In the genomic region with DNA sequence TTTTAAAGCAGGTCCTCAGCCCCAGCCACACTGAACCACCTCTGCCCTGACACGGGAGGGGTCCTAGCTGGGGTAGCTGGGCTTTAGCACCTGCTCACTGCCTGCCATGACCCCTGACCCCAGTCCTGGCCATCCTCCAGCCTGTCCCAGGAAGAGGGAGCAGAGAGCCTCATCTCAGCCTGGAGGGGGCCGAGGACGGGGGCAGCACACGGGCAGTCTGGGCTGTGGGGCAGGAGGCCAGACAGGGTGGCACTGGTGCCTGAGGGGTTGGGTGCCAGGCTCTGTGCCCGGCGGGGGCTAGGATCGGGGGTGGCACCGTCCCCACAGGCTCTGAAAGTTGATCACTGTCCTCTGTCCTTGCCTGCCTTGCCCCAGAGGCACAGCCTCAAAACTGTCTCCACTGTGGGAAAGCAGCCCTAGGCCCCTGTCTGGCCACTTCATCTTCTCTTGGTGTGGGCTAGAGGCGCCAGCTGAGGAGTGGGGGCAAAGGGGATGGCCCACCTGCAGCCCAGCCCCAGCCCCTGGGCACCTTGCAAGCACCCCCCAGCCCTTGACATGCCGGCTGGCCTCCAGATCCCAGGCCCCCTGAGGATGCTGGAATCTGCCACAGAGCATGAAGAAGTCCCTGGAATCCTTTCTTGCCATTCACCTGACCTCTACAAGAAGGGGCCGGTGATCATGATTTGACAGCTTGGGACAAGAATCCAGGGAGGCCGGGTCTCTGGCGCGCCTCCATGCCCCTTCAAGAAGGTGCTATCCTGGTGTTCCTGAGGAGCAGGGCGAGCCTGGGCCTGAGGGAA, we compare ENCODE assay signal across 24 cellular contexts. TPM values are rescaled to one million over a fixed set of nuclear protein-coding genes. Genes with fewer than 3 reads are reported as not detected.
DNase-seq lines count a peak whose midpoint lies in the region; ATAC-seq, FAIRE-seq and TF ChIP-seq lines count a peak whose summit lies in the region.
"Had no signal": no experiment of that assay in that cellular context is flagged by ENCODE, and none has a peak within 500 bp of the region (broad histone marks: within the 10 kb centered on the region; RNA-seq: fewer than 3 reads in every experiment).

No MANE protein-coding gene starts in this region.

- FAIRE-seq in HepG2 (lab: Jason Lieb, UNC): no peak
- FAIRE-seq: RCC 7860 had no signal

- BruUV-seq in HepG2 (replicated peaks; lab: Mats Ljungman, UMichigan): no TSS peak

- CTCF ChIA-PET in HepG2 (lab: Yijun Ruan, JAX; ENCODE audit: low intra/inter-chr PET ratio, low total read pairs): interaction anchor here (5.9 kb wide), 1 partner anchor 145 kb away, joined by 114 read pairs; no protein-coding TSS in a partner anchor

- in situ Hi-C loops in HepG2 (cut with HindIII; ENCODE audit: extremely low pct_ligation_motif_present, low pct_unique_long_range_greater_than_20kb): no loop called here
- in situ Hi-C loops in gastrocnemius medialis (cut with MboI; ENCODE audit: low sequenced_read_pairs in 4 of 4): no loop called here

- 69% methylated on average over 11 of the region's 15 CpGs for WGBS in HepG2 (ENCODE audit: low lambda C conversion rate)

- POLR2A ChIA-PET in HepG2 (lab: Yijun Ruan, JAX): no interaction called here

- H3K4me2 ChIP-seq in HepG2 (ENCODE audit: low read depth, low read length): no peak overlapping the region
- H3K4me2 ChIP-seq: KMS-11, SK-N-SH had no signal

- no peak for TF ChIP-seq POLR2A in HepG2 (IDR thresholded peaks at IDR 0.05; ENCODE audit: insufficient read depth in 1 of 2, low read depth in 2 of 2, low read length in 2 of 2)
- no peak for TF ChIP-seq POLR2A in gastrocnemius medialis (IDR thresholded peaks at IDR 0.05)

- H3K9ac ChIP-seq in HepG2 (ENCODE audit: insufficient read depth, low read depth, low read length): no peak overlapping the region
- H3K9ac ChIP-seq: KMS-11, SK-N-SH had no signal

- H3K27ac ChIP-seq in left ventricle myocardium inferior (replicated peaks) (no peak overlapping the region), RWPE2 (ENCODE audit: poor library complexity, severe bottlenecking) (no peak overlapping the region), HepG2 (ENCODE audit: extremely low read length, insufficient read depth, low read length) (no peak overlapping the region), upper lobe of right lung (no peak overlapping the region), gastrocnemius medialis (no peak overlapping the region)
- H3K27ac ChIP-seq: C4-2B, HL-60, KMS-11 had no signal

- H2AFZ ChIP-seq in HepG2 (ENCODE audit: low read length): no peak overlapping the region

- H3K27me3 ChIP-seq in left ventricle myocardium inferior (ENCODE audit: low read depth): no peaks in the 10 kb centered on the region
- H3K27me3 ChIP-seq in RWPE2 (ENCODE audit: insufficient read depth, poor library complexity, severe bottlenecking): no peaks in the 10 kb centered on the region
- no peaks in the 10 kb centered on the region for H3K27me3 ChIP-seq in HepG2 (ENCODE audit: control insufficient read depth in 1 of 2, insufficient read depth in 2 of 2, low read length in 2 of 2)
- H3K27me3 ChIP-seq in upper lobe of right lung: no peaks in the 10 kb centered on the region
- no peaks in the 10 kb centered on the region for H3K27me3 ChIP-seq in gastrocnemius medialis

- no peak for TF ChIP-seq RAD21 in HepG2 (CRISPR knock-in tag; IDR thresholded peaks at IDR 0.05)

- TF ChIP-seq CTCF in left ventricle myocardium inferior (IDR thresholded peaks at IDR 0.05; ENCODE audit: borderline replicate concordance) (no peak), RWPE2 (IDR thresholded peaks at IDR 0.05; ENCODE audit: poor library complexity, severe bottlenecking) (no peak), HepG2 (CRISPR knock-in tag; IDR thresholded peaks at IDR 0.05) (no peak), upper lobe of right lung (IDR thresholded peaks at IDR 0.05) (no peak), gastrocnemius medialis (IDR thresholded peaks at IDR 0.05 in 4 of 5, conservative IDR thresholded peaks at IDR 0.05 in 1 of 5) (no peak)

- no peaks in the 10 kb centered on the region for H3K9me3 ChIP-seq in left ventricle myocardium inferior (replicated peaks)
- H3K9me3 ChIP-seq in RWPE2 (ENCODE audit: severe bottlenecking): no peaks in the 10 kb centered on the region
- H3K9me3 ChIP-seq in HepG2 (ENCODE audit: low read length): no peaks in the 10 kb centered on the region
- no peaks in the 10 kb centered on the region for H3K9me3 ChIP-seq in upper lobe of right lung
- no peaks in the 10 kb centered on the region for H3K9me3 ChIP-seq in gastrocnemius medialis
- H3K9me3 ChIP-seq: SK-N-SH had no signal

- intact Hi-C loops in Right ventricle myocardium superior (cut with DNase I) (no loop called here), left ventricle myocardium inferior (cut with micrococcal nuclease) (no loop called here), HepG2 (cut with micrococcal nuclease; ENCODE audit: unreplicated experiment) (no loop called here), upper lobe of right lung (cut with DNase I) (loop anchor here (5.0 kb wide), 1 partner anchor 552 kb away; no protein-coding TSS in a partner anchor), gastrocnemius medialis (cut with DNase I; ENCODE audit: low total_unique reads) (no loop called here)

- H3K4me1 ChIP-seq in left ventricle myocardium inferior: peaks cover 8% of the 10 kb centered on the region
- H3K4me1 ChIP-seq in RWPE2 (ENCODE audit: insufficient read depth, poor library complexity, severe bottlenecking): no peaks in the 10 kb centered on the region
- H3K4me1 ChIP-seq in HepG2 (ENCODE audit: insufficient read depth, low read length): no peaks in the 10 kb centered on the region
- peaks cover 6% of the 10 kb centered on the region for H3K4me1 ChIP-seq in upper lobe of right lung
- peaks cover 0 to 3% of the 10 kb centered on the region in 2 donors for H3K4me1 ChIP-seq in gastrocnemius medialis

- H3K36me3 ChIP-seq in left ventricle myocardium inferior: no peaks in the 10 kb centered on the region
- no peaks in the 10 kb centered on the region for H3K36me3 ChIP-seq in RWPE2 (ENCODE audit: low read depth)
- H3K36me3 ChIP-seq in HepG2 (replicated peaks in 1 of 2; ENCODE audit: control insufficient read depth in 1 of 2, insufficient read depth in 2 of 2, low read length in 2 of 2): no peaks in the 10 kb centered on the region
- no peaks in the 10 kb centered on the region for H3K36me3 ChIP-seq in upper lobe of right lung
- peaks cover 0 to 9% of the 10 kb centered on the region in 2 donors for H3K36me3 ChIP-seq in gastrocnemius medialis

- no peak overlapping the region for H3K4me3 ChIP-seq in left ventricle myocardium inferior
- no peak overlapping the region for H3K4me3 ChIP-seq in RWPE2 (ENCODE audit: severe bottlenecking)
- H3K4me3 ChIP-seq in HepG2 (replicated peaks in 1 of 3; ENCODE audit: insufficient read depth in 1 of 3, low read depth in 2 of 3, low read length in 3 of 3): no peak overlapping the region
- no peak overlapping the region for H3K4me3 ChIP-seq in upper lobe of right lung
- no peak overlapping the region for H3K4me3 ChIP-seq in gastrocnemius medialis

- ATAC-seq in Right ventricle myocardium superior (ENCODE audit: poor library complexity) (no peak), RWPE2 (ENCODE audit: low read depth) (no peak), HepG2 (no peak), upper lobe of right lung (no peak), HG03139 (IDR thresholded peaks at IDR 0.05; ENCODE audit: unreplicated experiment) (no peak), gastrocnemius medialis (no peak)

- no peak for TF ChIP-seq EP300 in HepG2 (IDR thresholded peaks at IDR 0.05; ENCODE audit: low read depth in 2 of 2, low read length in 2 of 2)
- TF ChIP-seq EP300 in HepG2 (CRISPR knock-in tag; IDR thresholded peaks at IDR 0.05; ENCODE audit: borderline replicate concordance): no peak

- DNase-seq in Right ventricle myocardium superior: peak; percentile 27
- DNase-seq in left ventricle myocardium inferior: no peak
- peak; percentile 51 for DNase-seq in RWPE2 (ENCODE audit: low spot score)
- no peak for DNase-seq in HepG2 (ENCODE audit: low spot score)
- DNase-seq in upper lobe of right lung: peak; percentile 50
- no peak for DNase-seq in nucleus accumbens (lab: John Stamatoyannopoulos, UW)
- no peak for DNase-seq in gastrocnemius medialis
- DNase-seq: AML-193, H9, HFFc6, NCI-H1092 treated with DMSO at 0.1 percent for 48 hours, NCI-H1436 treated with DMSO at 0.1 percent for 48 hours, NCI-H2029, NCI-H446, NCI-H526, OCI-M1, SIG-M5, SK-N-SH had no signal

- H4K20me1 ChIP-seq in HepG2 (ENCODE audit: insufficient read depth, low read length): no peaks in the 10 kb centered on the region; the same call in 1 of the 2 replicates

- no peaks in the 10 kb centered on the region for H3K79me2 ChIP-seq in HepG2 (ENCODE audit: insufficient read depth, low read length)

RNA-seq across cellular contexts. Expression of a gene that starts 15.7 kb away (rescaled TPM):
- total RNA-seq in Right ventricle myocardium superior (11.7 TPM), left ventricle myocardium inferior (11.3 TPM), HepG2 (2016; rRNA removed; fragmentation: Illumina TruSeq; extraction: Trizol) (15.1 and 16.0 TPM in 2 replicates), upper lobe of right lung (25.1 TPM), gastrocnemius medialis (10 to 100 TPM in 3 of 4 donors, 1 to 10 TPM in 1; 9.1 to 24.1 (median 18.0) TPM)
- 4.7 and 13.7 TPM in 2 replicates for total RNA-seq in HepG2 (2016; cell fraction: cytosol; rRNA removed; fragmentation: Illumina TruSeq; extraction: Trizol; ENCODE audit: low read depth)
- total RNA-seq in HepG2 (2016; cell fraction: insoluble cytoplasmic fraction; rRNA removed; fragmentation: Illumina TruSeq; extraction: Trizol): 13.4 and 18.2 TPM in 2 replicates
- total RNA-seq in HepG2 (2016; cell fraction: membrane; rRNA removed; fragmentation: Illumina TruSeq; extraction: Trizol): 11.1 and 11.3 TPM in 2 replicates
- 12.0 and 13.2 TPM in 2 replicates for total RNA-seq in HepG2 (2016; cell fraction: nucleus; rRNA removed; fragmentation: Illumina TruSeq; extraction: Trizol)
- polyA plus RNA-seq in HepG2 (2011; rRNA removed): 17.1 and 19.8 TPM in 2 replicates
- 12.3 and 17.8 TPM in 2 replicates for polyA plus RNA-seq in HepG2 (2011; cell fraction: cytosol; rRNA removed)
- 45.5 and 45.6 TPM in 2 replicates for polyA plus RNA-seq in HepG2 (2011; cell fraction: nucleus; rRNA removed)
- polyA plus RNA-seq in HepG2 (2012): 11.8 and 15.4 TPM in 2 replicates
- 5.9 and 6.8 TPM in 2 replicates for polyA plus RNA-seq in HepG2 (2016; cell fraction: cytosol; fragmentation: Illumina TruSeq; extraction: Trizol; ENCODE audit: low read depth)
- 13.7 and 14.0 TPM in 2 replicates for polyA plus RNA-seq in HepG2 (2016; cell fraction: insoluble cytoplasmic fraction; fragmentation: Illumina TruSeq; extraction: Trizol; ENCODE audit: low read depth)
- 8.4 and 8.6 TPM in 2 replicates for polyA plus RNA-seq in HepG2 (2016; cell fraction: membrane; fragmentation: Illumina TruSeq; extraction: Trizol; ENCODE audit: low read depth)
- polyA plus RNA-seq in HepG2 (2016; cell fraction: nucleus; fragmentation: Illumina TruSeq; extraction: Trizol; ENCODE audit: insufficient read depth, low read depth): 27.6 and 30.0 TPM in 2 replicates
- polyA minus RNA-seq in HepG2 (2011; rRNA and poly(A)+ RNA removed; ENCODE audit: low replicate concordance): 28.6 and 32.9 TPM in 2 replicates
- polyA minus RNA-seq in HepG2 (2011; cell fraction: cytosol; rRNA and poly(A)+ RNA removed): 5.3 and 7.2 TPM in 2 replicates
- polyA minus RNA-seq in HepG2 (2011; cell fraction: nucleus; rRNA and poly(A)+ RNA removed): 33.6 and 36.6 TPM in 2 replicates

RNA-seq across cellular contexts. Expression of a gene that starts 45.8 kb away (rescaled TPM):
- total RNA-seq in Right ventricle myocardium superior (not detected), left ventricle myocardium inferior (not detected), HepG2 (2016; rRNA removed; fragmentation: Illumina TruSeq; extraction: Trizol) (not detected in 2 replicates), upper lobe of right lung (1.3 TPM), gastrocnemius medialis (1 to 10 TPM in 1 of 4 donors, under 1 TPM in 3; 0.07 to 2.4 (median 0.21) TPM)
- not detected in 2 replicates for total RNA-seq in HepG2 (2016; cell fraction: cytosol; rRNA removed; fragmentation: Illumina TruSeq; extraction: Trizol; ENCODE audit: low read depth)
- total RNA-seq in HepG2 (2016; cell fraction: insoluble cytoplasmic fraction; rRNA removed; fragmentation: Illumina TruSeq; extraction: Trizol): not detected in 2 replicates
- total RNA-seq in HepG2 (2016; cell fraction: membrane; rRNA removed; fragmentation: Illumina TruSeq; extraction: Trizol): not detected in 2 replicates
- not detected in 2 replicates for total RNA-seq in HepG2 (2016; cell fraction: nucleus; rRNA removed; fragmentation: Illumina TruSeq; extraction: Trizol)
- polyA plus RNA-seq in HepG2 (2011; rRNA removed): 0.01 TPM in 1 of 2 replicates, not detected in the other
- not detected in 2 replicates for polyA plus RNA-seq in HepG2 (2011; cell fraction: cytosol; rRNA removed)
- not detected in 2 replicates for polyA plus RNA-seq in HepG2 (2011; cell fraction: nucleus; rRNA removed)
- not detected in 2 replicates for polyA plus RNA-seq in HepG2 (2012)
- not detected in 2 replicates for polyA plus RNA-seq in HepG2 (2016; cell fraction: cytosol; fragmentation: Illumina TruSeq; extraction: Trizol; ENCODE audit: low read depth)
- polyA plus RNA-seq in HepG2 (2016; cell fraction: insoluble cytoplasmic fraction; fragmentation: Illumina TruSeq; extraction: Trizol; ENCODE audit: low read depth): not detected in 2 replicates
- not detected in 2 replicates for polyA plus RNA-seq in HepG2 (2016; cell fraction: membrane; fragmentation: Illumina TruSeq; extraction: Trizol; ENCODE audit: low read depth)
- not detected in 2 replicates for polyA plus RNA-seq in HepG2 (2016; cell fraction: nucleus; fragmentation: Illumina TruSeq; extraction: Trizol; ENCODE audit: insufficient read depth, low read depth)
- polyA minus RNA-seq in HepG2 (2011; rRNA and poly(A)+ RNA removed; ENCODE audit: low replicate concordance): 17.0 TPM in 1 of 2 replicates, not detected in the other
- 0.10 TPM in 1 of 2 replicates, not detected in the other for polyA minus RNA-seq in HepG2 (2011; cell fraction: cytosol; rRNA and poly(A)+ RNA removed)
- polyA minus RNA-seq in HepG2 (2011; cell fraction: nucleus; rRNA and poly(A)+ RNA removed): 0.25 TPM in 1 of 2 replicates, not detected in the other
- total RNA-seq: HT-29 had no signal

Comparison
In these comparisons a context has a peak if more than half of its experiments do, and no peak if none do; other contexts are left out.
1. DNase-seq: peak in Right ventricle myocardium superior (single experiment), RWPE2 (single experiment) and upper lobe of right lung (single experiment); none in left ventricle myocardium inferior (single experiment), HepG2 (single experiment), nucleus accumbens (0 of 56) and gastrocnemius medialis (0 of 2).